1 cellular context compared by ENCODE assay signal in genomic region chr20:38748097-38748862, GRCh38.
A peak's percentile ranks its signal among the peaks of the same experiment; 100 is the strongest.
TF ChIP-seq lines count a peak whose summit lies in the region.

TSS of gene ACTR5 (plus strand) at chr20:38748460. CDS start at chr20:38748479, 19 bp downstream.

TF ChIP-seq in SK-N-SH, 30 proteins besides CTCF, POLR2A, EP300 and RAD21 (continued from another document):
- TF ChIP-seq, protein P1, sequence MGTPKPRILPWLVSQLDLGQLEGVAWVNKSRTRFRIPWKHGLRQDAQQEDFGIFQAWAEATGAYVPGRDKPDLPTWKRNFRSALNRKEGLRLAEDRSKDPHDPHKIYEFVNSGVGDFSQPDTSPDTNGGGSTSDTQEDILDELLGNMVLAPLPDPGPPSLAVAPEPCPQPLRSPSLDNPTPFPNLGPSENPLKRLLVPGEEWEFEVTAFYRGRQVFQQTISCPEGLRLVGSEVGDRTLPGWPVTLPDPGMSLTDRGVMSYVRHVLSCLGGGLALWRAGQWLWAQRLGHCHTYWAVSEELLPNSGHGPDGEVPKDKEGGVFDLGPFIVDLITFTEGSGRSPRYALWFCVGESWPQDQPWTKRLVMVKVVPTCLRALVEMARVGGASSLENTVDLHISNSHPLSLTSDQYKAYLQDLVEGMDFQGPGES (IDR thresholded peaks at IDR 0.05; ENCODE audit: low read depth, low read length) = no peak
- TF ChIP-seq TEAD4 (IDR thresholded peaks at IDR 0.05; ENCODE audit: borderline replicate concordance, insufficient read depth) (no peak), FOSL2 (IDR thresholded peaks at IDR 0.05; ENCODE audit: borderline replicate concordance, low read depth) (no peak), PBX3 (IDR thresholded peaks at IDR 0.05) (no peak), JUND (IDR thresholded peaks at IDR 0.05) (no peak), MEF2A (IDR thresholded peaks at IDR 0.05; ENCODE audit: borderline replicate concordance, low read depth) (no peak), TAF1 (IDR thresholded peaks at IDR 0.05; ENCODE audit: borderline replicate concordance, low read depth, low read length) (peak; percentile 87), POLR2AphosphoS5 (IDR thresholded peaks at IDR 0.05; ENCODE audit: low read depth, low read length) (peak; percentile 80), RXRA (IDR thresholded peaks at IDR 0.05; ENCODE audit: borderline replicate concordance, low read depth) (no peak), GATA2 (CRISPR knock-in tag; IDR thresholded peaks at IDR 0.05) (no peak)
- TF ChIP-seq, protein P2, sequence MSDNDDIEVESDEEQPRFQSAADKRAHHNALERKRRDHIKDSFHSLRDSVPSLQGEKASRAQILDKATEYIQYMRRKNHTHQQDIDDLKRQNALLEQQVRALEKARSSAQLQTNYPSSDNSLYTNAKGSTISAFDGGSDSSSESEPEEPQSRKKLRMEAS (IDR thresholded peaks at IDR 0.05; ENCODE audit: low read depth) = peak; percentile 89; the same call in 1 of the 2 replicates
